Comparison of ENCODE assay signal across 1 cellular context in genomic region chr10:110360857-110361474, GRCh38.
TF ChIP-seq lines count a peak whose summit lies in the region.

No MANE protein-coding gene starts in this region.

TF ChIP-seq in K562, 482 proteins besides CTCF, POLR2A, EP300 and RAD21:
- TF ChIP-seq REST (CRISPR knock-in tag; IDR thresholded peaks at IDR 0.05; ENCODE audit: low read depth) (peak; percentile 64; the same call in 1 of the 2 replicates), EHMT2 (IDR thresholded peaks at IDR 0.05) (peak; percentile 89), MIER1 (IDR thresholded peaks at IDR 0.05; ENCODE audit: low read depth) (peak; percentile 83), MAZ (CRISPR knock-in tag; conservative IDR thresholded peaks at IDR 0.05 in 1 of 2, IDR thresholded peaks at IDR 0.05 in 1 of 2) (no peak), MYNN (IDR thresholded peaks at IDR 0.05) (no peak), MYNN (CRISPR knock-in tag; IDR thresholded peaks at IDR 0.05) (no peak), DDX20 (tag; IDR thresholded peaks at IDR 0.05; ENCODE audit: low read depth) (no peak), GTF2B (IDR thresholded peaks at IDR 0.05; ENCODE audit: extremely low read depth, insufficient read length) (no peak)
